Comparison of ENCODE assay signal across 9 cellular contexts in the genomic region with DNA sequence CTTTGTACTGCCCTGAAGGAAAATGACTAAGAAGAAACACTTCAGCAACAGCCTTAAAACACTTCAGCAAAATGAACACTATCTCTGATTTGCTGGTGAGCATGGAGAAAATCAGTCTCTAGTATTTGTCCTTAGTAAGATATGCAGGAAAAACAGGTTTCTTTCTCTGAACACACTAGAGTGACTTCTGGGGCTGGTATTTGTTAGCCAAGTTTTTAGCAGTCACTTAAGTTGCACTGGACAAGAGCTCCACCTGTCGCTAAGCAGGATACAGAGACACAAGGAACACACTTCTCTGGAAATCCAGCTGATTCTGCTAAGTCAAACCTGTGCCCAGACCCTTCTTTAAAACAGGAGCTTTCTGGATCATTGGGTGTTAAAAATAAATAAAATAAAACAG.
DNase-seq lines count a peak whose midpoint lies in the region; ATAC-seq and TF ChIP-seq lines count a peak whose summit lies in the region.
"Had no signal": no experiment of that assay in that cellular context is flagged by ENCODE, and none has a peak within 500 bp of the region (broad histone marks: within the 10 kb centered on the region; RNA-seq: fewer than 3 reads in every experiment).

No MANE protein-coding gene starts in this region.

- H3K4me3 ChIP-seq in GM23338 (no peak overlapping the region), retinal pigment epithelial cell (ENCODE audit: low read length) (no peak overlapping the region), coronary artery (no peak overlapping the region)

- H3K27me3 Mint-ChIP-seq in GM23338 (ENCODE audit: insufficient read depth, low read depth, poor library complexity): no peaks in the 10 kb centered on the region

- H3K4me1 Mint-ChIP-seq in GM23338: no peaks in the 10 kb centered on the region

- TF ChIP-seq CTCF in GM23338 (conservative IDR thresholded peaks at IDR 0.05; ENCODE audit: low read depth in 2 of 2) (peak in 1 of 2 experiments; percentile 52), retinal pigment epithelial cell (conservative IDR thresholded peaks at IDR 0.05; ENCODE audit: low read depth, low read length) (peak; percentile 13), coronary artery (IDR thresholded peaks at IDR 0.05) (no peak)

- no peak overlapping the region for H3K27ac Mint-ChIP-seq in GM23338

- H3K36me3 ChIP-seq in GM23338 (ENCODE audit: insufficient read depth): peaks cover 31% of the 10 kb centered on the region

- H3F3A ChIP-seq in GM23338 (replicated peaks; ENCODE audit: low read depth): no peaks in the 10 kb centered on the region; the same call in 1 of the 2 replicates

- H4K20me1 ChIP-seq in GM23338 (replicated peaks; ENCODE audit: insufficient read depth): peaks cover 27% of the 10 kb centered on the region; the same call in 1 of the 2 replicates

- no peak overlapping the region for H3K4me3 Mint-ChIP-seq in GM23338

- H3K27ac ChIP-seq in GM23338 (ENCODE audit: low read depth) (no peak overlapping the region), coronary artery (peak overlapping the region in 1 of 2 donors; percentile 23)

- H3K27me3 ChIP-seq in GM23338 (ENCODE audit: insufficient read depth): no peaks in the 10 kb centered on the region

- ATAC-seq in GM23338: no peak
- ATAC-seq in left cardiac atrium: peak; percentile 48 to 66
- no peak for ATAC-seq in HG03439 (IDR thresholded peaks at IDR 0.05; ENCODE audit: unreplicated experiment)

- H3K79me2 ChIP-seq in GM23338 (replicated peaks; ENCODE audit: insufficient read depth): no peaks in the 10 kb centered on the region

- H2AFZ ChIP-seq in GM23338: no peak overlapping the region

- H3K4me1 ChIP-seq in GM23338 (ENCODE audit: insufficient read depth): no peaks in the 10 kb centered on the region

- no peaks in the 10 kb centered on the region for H3K9me2 ChIP-seq in GM23338 (ENCODE audit: insufficient read depth)

- H3K4me2 ChIP-seq in GM23338: no peak overlapping the region

- peaks cover 37% of the 10 kb centered on the region for H3K36me3 Mint-ChIP-seq in GM23338 (ENCODE audit: low read depth)

- DNase-seq in GM23338 (ENCODE audit: low spot score) (peak; percentile 28), amniotic epithelial cell (ENCODE audit: low read depth) (peak; percentile 47), left cardiac atrium (no peak), retinal pigment epithelial cell (ENCODE audit: low read depth) (no peak), NK-92 (lab: John Stamatoyannopoulos, UW; ENCODE audit: unreplicated experiment) (no peak), iPS-NIHi11 (ENCODE audit: low spot score) (no peak), coronary artery (ENCODE audit: low spot score) (no peak)
- DNase-seq: NCI-H526 had no signal

- intact Hi-C loops in left cardiac atrium (cut with DNase I): loop anchor here in 1 of 2 donors (2.0 to 10.0 kb wide), 2 partner anchors 74 to 114 kb away; no protein-coding TSS in a partner anchor

- no peaks in the 10 kb centered on the region for H3K9me3 Mint-ChIP-seq in GM23338

TF ChIP-seq in GM23338, 12 proteins besides CTCF, POLR2A, EP300 and RAD21:
- no peak for TF ChIP-seq EZH2phosphoT487 (IDR thresholded peaks at IDR 0.05; ENCODE audit: unreplicated experiment)
- TF ChIP-seq, protein P1, sequence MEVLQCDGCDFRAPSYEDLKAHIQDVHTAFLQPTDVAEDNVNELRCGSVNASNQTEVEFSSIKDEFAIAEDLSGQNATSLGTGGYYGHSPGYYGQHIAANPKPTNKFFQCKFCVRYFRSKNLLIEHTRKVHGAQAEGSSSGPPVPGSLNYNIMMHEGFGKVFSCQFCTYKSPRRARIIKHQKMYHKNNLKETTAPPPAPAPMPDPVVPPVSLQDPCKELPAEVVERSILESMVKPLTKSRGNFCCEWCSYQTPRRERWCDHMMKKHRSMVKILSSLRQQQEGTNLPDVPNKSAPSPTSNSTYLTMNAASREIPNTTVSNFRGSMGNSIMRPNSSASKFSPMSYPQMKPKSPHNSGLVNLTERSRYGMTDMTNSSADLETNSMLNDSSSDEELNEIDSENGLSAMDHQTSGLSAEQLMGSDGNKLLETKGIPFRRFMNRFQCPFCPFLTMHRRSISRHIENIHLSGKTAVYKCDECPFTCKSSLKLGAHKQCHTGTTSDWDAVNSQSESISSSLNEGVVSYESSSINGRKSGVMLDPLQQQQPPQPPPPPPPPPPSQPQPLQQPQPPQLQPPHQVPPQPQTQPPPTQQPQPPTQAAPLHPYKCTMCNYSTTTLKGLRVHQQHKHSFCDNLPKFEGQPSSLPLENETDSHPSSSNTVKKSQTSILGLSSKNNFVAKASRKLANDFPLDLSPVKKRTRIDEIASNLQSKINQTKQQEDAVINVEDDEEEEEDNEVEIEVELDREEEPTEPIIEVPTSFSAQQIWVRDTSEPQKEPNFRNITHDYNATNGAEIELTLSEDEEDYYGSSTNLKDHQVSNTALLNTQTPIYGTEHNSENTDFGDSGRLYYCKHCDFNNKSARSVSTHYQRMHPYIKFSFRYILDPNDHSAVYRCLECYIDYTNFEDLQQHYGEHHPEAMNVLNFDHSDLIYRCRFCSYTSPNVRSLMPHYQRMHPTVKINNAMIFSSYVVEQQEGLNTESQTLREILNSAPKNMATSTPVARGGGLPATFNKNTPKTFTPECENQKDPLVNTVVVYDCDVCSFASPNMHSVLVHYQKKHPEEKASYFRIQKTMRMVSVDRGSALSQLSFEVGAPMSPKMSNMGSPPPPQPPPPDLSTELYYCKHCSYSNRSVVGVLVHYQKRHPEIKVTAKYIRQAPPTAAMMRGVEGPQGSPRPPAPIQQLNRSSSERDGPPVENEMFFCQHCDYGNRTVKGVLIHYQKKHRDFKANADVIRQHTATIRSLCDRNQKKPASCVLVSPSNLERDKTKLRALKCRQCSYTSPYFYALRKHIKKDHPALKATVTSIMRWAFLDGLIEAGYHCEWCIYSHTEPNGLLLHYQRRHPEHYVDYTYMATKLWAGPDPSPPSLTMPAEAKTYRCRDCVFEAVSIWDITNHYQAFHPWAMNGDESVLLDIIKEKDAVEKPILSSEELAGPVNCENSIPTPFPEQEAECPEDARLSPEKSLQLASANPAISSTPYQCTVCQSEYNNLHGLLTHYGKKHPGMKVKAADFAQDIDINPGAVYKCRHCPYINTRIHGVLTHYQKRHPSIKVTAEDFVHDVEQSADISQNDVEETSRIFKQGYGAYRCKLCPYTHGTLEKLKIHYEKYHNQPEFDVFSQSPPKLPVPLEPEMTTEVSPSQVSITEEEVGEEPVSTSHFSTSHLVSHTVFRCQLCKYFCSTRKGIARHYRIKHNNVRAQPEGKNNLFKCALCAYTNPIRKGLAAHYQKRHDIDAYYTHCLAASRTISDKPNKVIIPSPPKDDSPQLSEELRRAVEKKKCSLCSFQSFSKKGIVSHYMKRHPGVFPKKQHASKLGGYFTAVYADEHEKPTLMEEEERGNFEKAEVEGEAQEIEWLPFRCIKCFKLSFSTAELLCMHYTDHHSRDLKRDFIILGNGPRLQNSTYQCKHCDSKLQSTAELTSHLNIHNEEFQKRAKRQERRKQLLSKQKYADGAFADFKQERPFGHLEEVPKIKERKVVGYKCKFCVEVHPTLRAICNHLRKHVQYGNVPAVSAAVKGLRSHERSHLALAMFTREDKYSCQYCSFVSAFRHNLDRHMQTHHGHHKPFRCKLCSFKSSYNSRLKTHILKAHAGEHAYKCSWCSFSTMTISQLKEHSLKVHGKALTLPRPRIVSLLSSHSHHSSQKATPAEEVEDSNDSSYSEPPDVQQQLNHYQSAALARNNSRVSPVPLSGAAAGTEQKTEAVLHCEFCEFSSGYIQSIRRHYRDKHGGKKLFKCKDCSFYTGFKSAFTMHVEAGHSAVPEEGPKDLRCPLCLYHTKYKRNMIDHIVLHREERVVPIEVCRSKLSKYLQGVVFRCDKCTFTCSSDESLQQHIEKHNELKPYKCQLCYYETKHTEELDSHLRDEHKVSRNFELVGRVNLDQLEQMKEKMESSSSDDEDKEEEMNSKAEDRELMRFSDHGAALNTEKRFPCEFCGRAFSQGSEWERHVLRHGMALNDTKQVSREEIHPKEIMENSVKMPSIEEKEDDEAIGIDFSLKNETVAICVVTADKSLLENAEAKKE (CRISPR knock-in tag; IDR thresholded peaks at IDR 0.05): no peak
- no peak for TF ChIP-seq STAT1 (IDR thresholded peaks at IDR 0.05; ENCODE audit: unreplicated experiment)
- no peak for TF ChIP-seq NANOG (IDR thresholded peaks at IDR 0.05; ENCODE audit: borderline replicate concordance)
- no peak for TF ChIP-seq POLR2AphosphoS5 (IDR thresholded peaks at IDR 0.05; ENCODE audit: low read depth)
- no peak for TF ChIP-seq ZNF114 (CRISPR knock-in tag; IDR thresholded peaks at IDR 0.05)
- no peak for TF ChIP-seq EZH2 (IDR thresholded peaks at IDR 0.05; ENCODE audit: low read depth, unreplicated experiment)

Comparison
In these comparisons a context has a peak if more than half of its experiments do, and no peak if none do; other contexts are left out.
1. ATAC-seq: peak in left cardiac atrium (2 of 2); none in GM23338 (single experiment) and HG03439 (single experiment).
2. DNase-seq: peak in GM23338 (single experiment) and amniotic epithelial cell (single experiment); none in left cardiac atrium (single experiment), retinal pigment epithelial cell (single experiment), NK-92 (single experiment), iPS-NIHi11 (single experiment) and coronary artery (single experiment).